1 cellular context compared by ENCODE assay signal in the genomic region with DNA sequence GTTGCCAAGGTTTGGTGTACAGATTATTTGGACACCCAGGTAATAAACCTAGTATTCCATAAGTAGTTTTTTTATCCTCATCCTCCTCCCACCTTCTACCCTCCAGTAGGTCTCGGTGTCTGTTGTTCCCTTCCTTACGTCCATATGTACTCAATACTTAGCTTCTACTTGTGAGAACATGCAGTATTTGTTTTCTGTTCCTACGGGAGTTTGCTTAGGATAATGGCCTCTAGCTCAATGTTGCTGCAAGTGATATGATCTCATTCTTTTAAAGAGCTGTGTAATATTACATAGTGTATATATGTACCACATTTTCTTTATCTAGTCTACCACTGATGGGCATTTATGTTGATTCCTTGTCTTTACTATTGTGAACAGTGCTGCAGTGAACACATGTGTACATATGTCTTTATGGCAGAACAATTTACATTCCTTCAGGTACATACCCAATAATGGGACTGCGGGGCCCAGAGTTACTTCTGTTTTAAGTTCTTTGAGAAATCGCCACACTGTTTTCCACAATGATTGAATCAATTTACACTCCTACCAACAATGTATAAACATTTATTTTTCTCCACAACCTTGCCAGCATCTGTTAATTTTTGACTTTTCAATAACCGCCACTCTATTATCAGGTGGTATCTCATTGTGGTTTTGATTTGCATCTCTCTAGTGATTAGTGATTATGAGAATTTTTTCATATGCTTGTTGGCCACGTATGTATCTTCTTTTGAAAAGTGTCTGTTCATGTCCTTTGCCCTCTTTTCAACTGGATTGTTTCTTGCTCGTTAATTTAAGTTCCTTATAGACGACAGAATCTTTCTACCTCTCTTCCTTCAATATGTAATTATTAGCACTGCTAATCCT.
TF ChIP-seq lines count a peak whose summit lies in the region.

No MANE protein-coding gene starts in this region.

TF ChIP-seq in GM12878, 131 proteins besides CTCF, POLR2A, EP300 and RAD21 (continued from another document):
- TF ChIP-seq MYB (IDR thresholded peaks at IDR 0.05; ENCODE audit: borderline replicate concordance, low read depth, low read length): no peak
- TF ChIP-seq SUZ12 (IDR thresholded peaks at IDR 0.05; ENCODE audit: unreplicated experiment): no peak
- no peak for TF ChIP-seq TAF1 (IDR thresholded peaks at IDR 0.05; ENCODE audit: borderline replicate concordance, low read depth, low read length)
- no peak for TF ChIP-seq ZNF24 (IDR thresholded peaks at IDR 0.05)
- no peak for TF ChIP-seq NFXL1 (IDR thresholded peaks at IDR 0.05; ENCODE audit: borderline replicate concordance)
- TF ChIP-seq, protein P1, sequence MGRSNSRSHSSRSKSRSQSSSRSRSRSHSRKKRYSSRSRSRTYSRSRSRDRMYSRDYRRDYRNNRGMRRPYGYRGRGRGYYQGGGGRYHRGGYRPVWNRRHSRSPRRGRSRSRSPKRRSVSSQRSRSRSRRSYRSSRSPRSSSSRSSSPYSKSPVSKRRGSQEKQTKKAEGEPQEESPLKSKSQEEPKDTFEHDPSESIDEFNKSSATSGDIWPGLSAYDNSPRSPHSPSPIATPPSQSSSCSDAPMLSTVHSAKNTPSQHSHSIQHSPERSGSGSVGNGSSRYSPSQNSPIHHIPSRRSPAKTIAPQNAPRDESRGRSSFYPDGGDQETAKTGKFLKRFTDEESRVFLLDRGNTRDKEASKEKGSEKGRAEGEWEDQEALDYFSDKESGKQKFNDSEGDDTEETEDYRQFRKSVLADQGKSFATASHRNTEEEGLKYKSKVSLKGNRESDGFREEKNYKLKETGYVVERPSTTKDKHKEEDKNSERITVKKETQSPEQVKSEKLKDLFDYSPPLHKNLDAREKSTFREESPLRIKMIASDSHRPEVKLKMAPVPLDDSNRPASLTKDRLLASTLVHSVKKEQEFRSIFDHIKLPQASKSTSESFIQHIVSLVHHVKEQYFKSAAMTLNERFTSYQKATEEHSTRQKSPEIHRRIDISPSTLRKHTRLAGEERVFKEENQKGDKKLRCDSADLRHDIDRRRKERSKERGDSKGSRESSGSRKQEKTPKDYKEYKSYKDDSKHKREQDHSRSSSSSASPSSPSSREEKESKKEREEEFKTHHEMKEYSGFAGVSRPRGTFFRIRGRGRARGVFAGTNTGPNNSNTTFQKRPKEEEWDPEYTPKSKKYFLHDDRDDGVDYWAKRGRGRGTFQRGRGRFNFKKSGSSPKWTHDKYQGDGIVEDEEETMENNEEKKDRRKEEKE (IDR thresholded peaks at IDR 0.05): no peak
- TF ChIP-seq STAT1 (conservative IDR thresholded peaks at IDR 0.05): no peak
- no peak for TF ChIP-seq CHD1 (IDR thresholded peaks at IDR 0.05; ENCODE audit: low read depth, low read length)
- 0 out of 2 replicates have a peak, but pooled peaks have one; percentile 13 for TF ChIP-seq NR2F1 (conservative IDR thresholded peaks at IDR 0.05)
- no peak for TF ChIP-seq RBBP5 (conservative IDR thresholded peaks at IDR 0.05)
- TF ChIP-seq, protein P2, sequence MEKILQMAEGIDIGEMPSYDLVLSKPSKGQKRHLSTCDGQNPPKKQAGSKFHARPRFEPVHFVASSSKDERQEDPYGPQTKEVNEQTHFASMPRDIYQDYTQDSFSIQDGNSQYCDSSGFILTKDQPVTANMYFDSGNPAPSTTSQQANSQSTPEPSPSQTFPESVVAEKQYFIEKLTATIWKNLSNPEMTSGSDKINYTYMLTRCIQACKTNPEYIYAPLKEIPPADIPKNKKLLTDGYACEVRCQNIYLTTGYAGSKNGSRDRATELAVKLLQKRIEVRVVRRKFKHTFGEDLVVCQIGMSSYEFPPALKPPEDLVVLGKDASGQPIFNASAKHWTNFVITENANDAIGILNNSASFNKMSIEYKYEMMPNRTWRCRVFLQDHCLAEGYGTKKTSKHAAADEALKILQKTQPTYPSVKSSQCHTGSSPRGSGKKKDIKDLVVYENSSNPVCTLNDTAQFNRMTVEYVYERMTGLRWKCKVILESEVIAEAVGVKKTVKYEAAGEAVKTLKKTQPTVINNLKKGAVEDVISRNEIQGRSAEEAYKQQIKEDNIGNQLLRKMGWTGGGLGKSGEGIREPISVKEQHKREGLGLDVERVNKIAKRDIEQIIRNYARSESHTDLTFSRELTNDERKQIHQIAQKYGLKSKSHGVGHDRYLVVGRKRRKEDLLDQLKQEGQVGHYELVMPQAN (conservative IDR thresholded peaks at IDR 0.05): no peak
- no peak for TF ChIP-seq NR2C2 (IDR thresholded peaks at IDR 0.05; ENCODE audit: borderline replicate concordance, control insufficient read depth, insufficient read length, low read depth)
- peak; percentile 67 for TF ChIP-seq MTA2 (IDR thresholded peaks at IDR 0.05; ENCODE audit: low read depth)
- no peak for TF ChIP-seq SMC3 (IDR thresholded peaks at IDR 0.05; ENCODE audit: borderline replicate concordance, low read length)
- TF ChIP-seq, protein P3, sequence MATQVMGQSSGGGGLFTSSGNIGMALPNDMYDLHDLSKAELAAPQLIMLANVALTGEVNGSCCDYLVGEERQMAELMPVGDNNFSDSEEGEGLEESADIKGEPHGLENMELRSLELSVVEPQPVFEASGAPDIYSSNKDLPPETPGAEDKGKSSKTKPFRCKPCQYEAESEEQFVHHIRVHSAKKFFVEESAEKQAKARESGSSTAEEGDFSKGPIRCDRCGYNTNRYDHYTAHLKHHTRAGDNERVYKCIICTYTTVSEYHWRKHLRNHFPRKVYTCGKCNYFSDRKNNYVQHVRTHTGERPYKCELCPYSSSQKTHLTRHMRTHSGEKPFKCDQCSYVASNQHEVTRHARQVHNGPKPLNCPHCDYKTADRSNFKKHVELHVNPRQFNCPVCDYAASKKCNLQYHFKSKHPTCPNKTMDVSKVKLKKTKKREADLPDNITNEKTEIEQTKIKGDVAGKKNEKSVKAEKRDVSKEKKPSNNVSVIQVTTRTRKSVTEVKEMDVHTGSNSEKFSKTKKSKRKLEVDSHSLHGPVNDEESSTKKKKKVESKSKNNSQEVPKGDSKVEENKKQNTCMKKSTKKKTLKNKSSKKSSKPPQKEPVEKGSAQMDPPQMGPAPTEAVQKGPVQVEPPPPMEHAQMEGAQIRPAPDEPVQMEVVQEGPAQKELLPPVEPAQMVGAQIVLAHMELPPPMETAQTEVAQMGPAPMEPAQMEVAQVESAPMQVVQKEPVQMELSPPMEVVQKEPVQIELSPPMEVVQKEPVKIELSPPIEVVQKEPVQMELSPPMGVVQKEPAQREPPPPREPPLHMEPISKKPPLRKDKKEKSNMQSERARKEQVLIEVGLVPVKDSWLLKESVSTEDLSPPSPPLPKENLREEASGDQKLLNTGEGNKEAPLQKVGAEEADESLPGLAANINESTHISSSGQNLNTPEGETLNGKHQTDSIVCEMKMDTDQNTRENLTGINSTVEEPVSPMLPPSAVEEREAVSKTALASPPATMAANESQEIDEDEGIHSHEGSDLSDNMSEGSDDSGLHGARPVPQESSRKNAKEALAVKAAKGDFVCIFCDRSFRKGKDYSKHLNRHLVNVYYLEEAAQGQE (IDR thresholded peaks at IDR 0.05; ENCODE audit: low read depth, low read length): no peak
- peak; percentile 7; the same call in 1 of the 2 replicates for TF ChIP-seq JUNB (IDR thresholded peaks at IDR 0.05)
- TF ChIP-seq BRCA1 (IDR thresholded peaks at IDR 0.05; ENCODE audit: low read depth, low read length): no peak
- no peak for TF ChIP-seq KDM1A (IDR thresholded peaks at IDR 0.05; ENCODE audit: borderline replicate concordance)
- TF ChIP-seq RB1 (IDR thresholded peaks at IDR 0.05; ENCODE audit: borderline replicate concordance): no peak
- TF ChIP-seq CEBPB (IDR thresholded peaks at IDR 0.05; ENCODE audit: borderline replicate concordance in 1 of 2, low read depth in 2 of 2, low read length in 2 of 2): no peak
- no peak for TF ChIP-seq HCFC1 (IDR thresholded peaks at IDR 0.05; ENCODE audit: low read length)
- peak; percentile 36; the same call in 1 of the 2 replicates for TF ChIP-seq ATF7 (IDR thresholded peaks at IDR 0.05; ENCODE audit: low read depth)
- no peak for TF ChIP-seq KLF5 (IDR thresholded peaks at IDR 0.05; ENCODE audit: partially characterized antibody)
- TF ChIP-seq RCOR1 (conservative IDR thresholded peaks at IDR 0.05; ENCODE audit: low read depth, low read length): no peak
- TF ChIP-seq, protein P4, sequence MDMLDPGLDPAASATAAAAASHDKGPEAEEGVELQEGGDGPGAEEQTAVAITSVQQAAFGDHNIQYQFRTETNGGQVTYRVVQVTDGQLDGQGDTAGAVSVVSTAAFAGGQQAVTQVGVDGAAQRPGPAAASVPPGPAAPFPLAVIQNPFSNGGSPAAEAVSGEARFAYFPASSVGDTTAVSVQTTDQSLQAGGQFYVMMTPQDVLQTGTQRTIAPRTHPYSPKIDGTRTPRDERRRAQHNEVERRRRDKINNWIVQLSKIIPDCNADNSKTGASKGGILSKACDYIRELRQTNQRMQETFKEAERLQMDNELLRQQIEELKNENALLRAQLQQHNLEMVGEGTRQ (IDR thresholded peaks at IDR 0.05; ENCODE audit: borderline replicate concordance, low read depth, low read length): no peak
- TF ChIP-seq ESRRA (IDR thresholded peaks at IDR 0.05; ENCODE audit: low read length): no peak
- TF ChIP-seq, protein P5, sequence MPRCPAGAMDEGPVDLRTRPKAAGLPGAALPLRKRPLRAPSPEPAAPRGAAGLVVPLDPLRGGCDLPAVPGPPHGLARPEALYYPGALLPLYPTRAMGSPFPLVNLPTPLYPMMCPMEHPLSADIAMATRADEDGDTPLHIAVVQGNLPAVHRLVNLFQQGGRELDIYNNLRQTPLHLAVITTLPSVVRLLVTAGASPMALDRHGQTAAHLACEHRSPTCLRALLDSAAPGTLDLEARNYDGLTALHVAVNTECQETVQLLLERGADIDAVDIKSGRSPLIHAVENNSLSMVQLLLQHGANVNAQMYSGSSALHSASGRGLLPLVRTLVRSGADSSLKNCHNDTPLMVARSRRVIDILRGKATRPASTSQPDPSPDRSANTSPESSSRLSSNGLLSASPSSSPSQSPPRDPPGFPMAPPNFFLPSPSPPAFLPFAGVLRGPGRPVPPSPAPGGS (IDR thresholded peaks at IDR 0.05; ENCODE audit: borderline replicate concordance, insufficient read depth, low read depth, low read length, poor library complexity, severe bottlenecking): no peak
